Comparison of ENCODE assay signal across 14 cellular contexts in the genomic region with DNA sequence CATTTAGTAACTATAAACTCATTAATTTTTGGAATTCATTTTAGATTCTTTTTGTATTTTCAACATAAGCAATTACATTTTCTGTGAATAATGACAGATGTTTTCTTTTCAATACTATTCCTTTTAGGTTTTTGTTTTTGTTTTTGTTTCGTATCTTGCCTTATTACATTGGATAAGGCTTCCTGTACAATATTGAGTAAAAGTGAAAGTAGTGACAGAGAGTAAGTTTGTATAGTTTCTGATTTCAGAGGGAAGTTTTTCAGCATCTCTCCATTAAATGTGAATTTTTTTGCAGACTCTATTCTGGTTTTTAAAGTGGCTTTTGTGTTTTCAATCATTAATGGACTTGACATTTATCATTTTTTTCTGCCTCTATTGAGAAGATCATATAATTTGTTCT. TPM values are rescaled to one million over a fixed set of nuclear protein-coding genes. Genes with fewer than 3 reads are reported as not detected.
DNase-seq lines count a peak whose midpoint lies in the region; ATAC-seq and TF ChIP-seq lines count a peak whose summit lies in the region.
"Had no signal": no experiment of that assay in that cellular context is flagged by ENCODE, and none has a peak within 500 bp of the region (broad histone marks: within the 10 kb centered on the region; RNA-seq: fewer than 3 reads in every experiment).

No MANE protein-coding gene starts in this region.

- H3K27ac ChIP-seq in psoas muscle, result no peak overlapping the region
- H3K27ac ChIP-seq: left ventricle myocardium inferior, SK-N-MC had no signal

- H3K27me3 Mint-ChIP-seq in activated CD8-positive, alpha-beta T cell treated with anti-CD3 and anti-CD28 coated beads, Interleukin-2, amount 10 ng/mL, durations not matched to agents 7 days and 5 days (ENCODE audit: low read depth), result no peaks in the 10 kb centered on the region

- H3K36me3 ChIP-seq in psoas muscle (ENCODE audit: insufficient read depth in 1 of 2, low read depth in 1 of 2), result no peaks in the 10 kb centered on the region
- H3K36me3 ChIP-seq: left ventricle myocardium inferior had no signal

- no peak for DNase-seq in activated CD8-positive, alpha-beta T cell treated with anti-CD3 and anti-CD28 coated beads, Interleukin-2, amount 10 ng/mL, durations not matched to agents 7 days and 5 days
- no peak for DNase-seq in psoas muscle
- no peak for DNase-seq in NCI-H2029 (lab: John Stamatoyannopoulos, UW)
- DNase-seq in AG20443 (ENCODE audit: low spot score), result no peak
- DNase-seq in effector CD8-positive, alpha-beta T cell (lab: John Stamatoyannopoulos, UW), result no peak
- DNase-seq: activated CD4-positive, alpha-beta T cell treated with anti-CD3 and anti-CD28 coated beads, Interleukin-2, amount 50 U/mL, for 1 hour; anterior cingulate cortex; effector CD4-positive, alpha-beta T cell; left ventricle myocardium inferior; MV-4-11 had no signal

- H3K27ac Mint-ChIP-seq in activated CD8-positive, alpha-beta T cell treated with anti-CD3 and anti-CD28 coated beads, Interleukin-2, amount 10 ng/mL, durations not matched to agents 7 days and 5 days, result peak overlapping the region; percentile 8

- CTCF ChIA-PET in activated CD8-positive, alpha-beta T cell treated with anti-CD3 and anti-CD28 coated beads, Interleukin-2, amount 10 ng/mL, durations not matched to agents 7 days and 5 days (lab: Charles Lee), result interaction anchor here (0.7 to 3.0 kb wide), 5 partner anchors 12 to 320 kb away, joined by 3 to 11 read pairs (median 4); a partner anchor contains a TSS

- peak overlapping the region; percentile 44 for H3K4me3 Mint-ChIP-seq in activated CD8-positive, alpha-beta T cell treated with anti-CD3 and anti-CD28 coated beads, Interleukin-2, amount 10 ng/mL, durations not matched to agents 7 days and 5 days

- 50 to 51% (median 50%) methylated on average over 1 of the region's 1 CpG for WGBS in psoas muscle, 3 donors

- ATAC-seq in GM18858 (IDR thresholded peaks at IDR 0.05; ENCODE audit: unreplicated experiment) (peak; percentile 98), GM21360 (IDR thresholded peaks at IDR 0.05; ENCODE audit: unreplicated experiment) (peak; percentile 94), HG03060 (IDR thresholded peaks at IDR 0.05; ENCODE audit: low read depth, unreplicated experiment) (peak; percentile 91), psoas muscle (no peak)
- ATAC-seq in activated CD8-positive, alpha-beta T cell treated with anti-CD3 and anti-CD28 coated beads, Interleukin-2, amount 10 ng/mL, durations not matched to agents 7 days and 5 days, result peak; percentile 65

- no peak overlapping the region for H3K4me3 ChIP-seq in psoas muscle
- H3K4me3 ChIP-seq: left ventricle myocardium inferior, SK-N-MC had no signal

- intact Hi-C loops in psoas muscle (cut with DNase I), result no loop called here

- no peak for TF ChIP-seq CTCF in psoas muscle (IDR thresholded peaks at IDR 0.05)

- H3K4me1 ChIP-seq in psoas muscle, result no peaks in the 10 kb centered on the region
- H3K4me1 ChIP-seq: left ventricle myocardium inferior had no signal

- H3K4me1 Mint-ChIP-seq in activated CD8-positive, alpha-beta T cell treated with anti-CD3 and anti-CD28 coated beads, Interleukin-2, amount 10 ng/mL, durations not matched to agents 7 days and 5 days (ENCODE audit: low read depth), result peaks cover 9% of the 10 kb centered on the region

- H3K27me3 ChIP-seq in psoas muscle (ENCODE audit: insufficient read depth in 3 of 3, low read length in 2 of 3), result no peaks in the 10 kb centered on the region

- peaks cover 7% of the 10 kb centered on the region for H3K9me3 Mint-ChIP-seq in activated CD8-positive, alpha-beta T cell treated with anti-CD3 and anti-CD28 coated beads, Interleukin-2, amount 10 ng/mL, durations not matched to agents 7 days and 5 days (ENCODE audit: insufficient read depth)

- POLR2A ChIA-PET in activated CD8-positive, alpha-beta T cell treated with anti-CD3 and anti-CD28 coated beads, Interleukin-2, amount 10 ng/mL, durations not matched to agents 7 days and 5 days (lab: Charles Lee), result interaction anchor here (1.5 kb wide), 1 partner anchor 12 kb away, joined by 3 read pairs; no protein-coding TSS in a partner anchor

- peaks cover 4% of the 10 kb centered on the region for H3K36me3 Mint-ChIP-seq in activated CD8-positive, alpha-beta T cell treated with anti-CD3 and anti-CD28 coated beads, Interleukin-2, amount 10 ng/mL, durations not matched to agents 7 days and 5 days (ENCODE audit: low read depth)

- no peaks in the 10 kb centered on the region for H3K9me3 ChIP-seq in psoas muscle
- H3K9me3 ChIP-seq: left ventricle myocardium inferior had no signal

RNA-seq across cellular contexts. Expression of a gene that starts 12.8 kb away (rescaled TPM):
- total RNA-seq in activated CD8-positive, alpha-beta T cell treated with anti-CD3 and anti-CD28 coated beads, Interleukin-2, amount 10 ng/mL, durations not matched to agents 7 days and 5 days, result 10 to 100 TPM; 82.7 to 84.9 TPM
- total RNA-seq in psoas muscle, result under 1 TPM in 3 of 4 donors, not detected in 1; 0.02 to 0.27 (median 0.21) TPM
- polyA plus RNA-seq in psoas muscle, result under 1 TPM; 0.03 to 1.00 (median 0.09) TPM

Comparison
In these comparisons a context has a peak if more than half of its experiments do, and no peak if none do; other contexts are left out.
1. ATAC-seq: peak in GM18858 (single experiment), GM21360 (single experiment), HG03060 (single experiment) and activated CD8-positive, alpha-beta T cell treated with anti-CD3 and anti-CD28 coated beads, Interleukin-2, amount 10 ng/mL, durations not matched to agents 7 days and 5 days (single experiment); none in psoas muscle (0 of 4).
2. RNA of a gene that starts 12.8 kb away (total RNA-seq): 82.7 to 84.9 TPM in activated CD8-positive, alpha-beta T cell treated with anti-CD3 and anti-CD28 coated beads, Interleukin-2, amount 10 ng/mL, durations not matched to agents 7 days and 5 days; 0.02 to 0.27 TPM in psoas muscle; every median in the first group is over 10 times any median in the second.